Comparison of ENCODE assay signal across 20 cellular contexts in genomic region chr4:139663561-139664138, GRCh38.
"Had no signal": no experiment of that assay in that cellular context is flagged by ENCODE, and none has a peak within 500 bp of the region (broad histone marks: within the 10 kb centered on the region; RNA-seq: fewer than 3 reads in every experiment).

No MANE protein-coding gene starts in this region.

- H3K9me3 ChIP-seq: neutrophil, tibial artery, uterus had no signal

- H3K27ac Mint-ChIP-seq: activated CD4-positive, alpha-beta memory T cell treated with anti-CD3 and anti-CD28 coated beads for 36 hours; activated naive CD4-positive, alpha-beta T cell treated with anti-CD3 and anti-CD28 coated beads, Interleukin-2, amount 10 ng/mL, durations not matched to agents 7 days and 5 days; activated naive CD8-positive, alpha-beta T cell treated with anti-CD3 and anti-CD28 coated beads, Interleukin-2, amount 50 U/mL, for 24 hours; activated T-cell treated with anti-CD3 and anti-CD28 coated beads, Interleukin-2, amount 50 U/mL, for 24 hours; naive thymus-derived CD8-positive, alpha-beta T cell had no signal

- H3K27me3 Mint-ChIP-seq: activated CD4-positive, alpha-beta memory T cell treated with anti-CD3 and anti-CD28 coated beads for 36 hours; activated naive CD4-positive, alpha-beta T cell treated with anti-CD3 and anti-CD28 coated beads, Interleukin-2, amount 10 ng/mL, durations not matched to agents 7 days and 5 days; activated T-cell treated with anti-CD3 and anti-CD28 coated beads, Interleukin-2, amount 50 U/mL, for 24 hours had no signal

- H3K36me3 Mint-ChIP-seq: activated CD4-positive, alpha-beta memory T cell treated with anti-CD3 and anti-CD28 coated beads for 36 hours; naive thymus-derived CD8-positive, alpha-beta T cell had no signal

- H3K4me3 Mint-ChIP-seq: activated CD4-positive, alpha-beta memory T cell treated with anti-CD3 and anti-CD28 coated beads for 36 hours; activated naive CD4-positive, alpha-beta T cell treated with anti-CD3 and anti-CD28 coated beads, Interleukin-2, amount 10 ng/mL, durations not matched to agents 7 days and 5 days; activated naive CD8-positive, alpha-beta T cell treated with anti-CD3 and anti-CD28 coated beads, Interleukin-2, amount 50 U/mL, for 24 hours; activated T-cell treated with anti-CD3 and anti-CD28 coated beads, Interleukin-2, amount 50 U/mL, for 24 hours; naive thymus-derived CD8-positive, alpha-beta T cell had no signal

- H3K9me3 Mint-ChIP-seq: activated CD4-positive, alpha-beta memory T cell treated with anti-CD3 and anti-CD28 coated beads for 36 hours; activated naive CD4-positive, alpha-beta T cell treated with anti-CD3 and anti-CD28 coated beads, Interleukin-2, amount 10 ng/mL, durations not matched to agents 7 days and 5 days; activated naive CD8-positive, alpha-beta T cell treated with anti-CD3 and anti-CD28 coated beads, Interleukin-2, amount 50 U/mL, for 24 hours; activated T-cell treated with anti-CD3 and anti-CD28 coated beads, Interleukin-2, amount 50 U/mL, for 24 hours; naive thymus-derived CD8-positive, alpha-beta T cell had no signal

- H3K4me3 ChIP-seq: SK-N-MC, tibial artery, uterus had no signal

- DNase-seq: activated CD4-positive, alpha-beta memory T cell treated with anti-CD3 and anti-CD28 coated beads for 36 hours; activated CD4-positive, alpha-beta T cell treated with anti-CD3 and anti-CD28 coated beads for 1 hour; activated naive CD4-positive, alpha-beta T cell treated with anti-CD3 and anti-CD28 coated beads, Interleukin-2, amount 10 ng/mL, durations not matched to agents 7 days and 5 days; activated naive CD8-positive, alpha-beta T cell treated with anti-CD3 and anti-CD28 coated beads, Interleukin-2, amount 50 U/mL, for 24 hours; activated T-cell treated with anti-CD3 and anti-CD28 coated beads, Interleukin-2, amount 50 U/mL, for 24 hours; anterior cingulate cortex; brain microvascular endothelial cell; cerebellar nuclear complex; effector CD4-positive, alpha-beta T cell; mesenchymal stem cell; naive thymus-derived CD8-positive, alpha-beta T cell; posterior cingulate gyrus; stimulated activated CD4-positive, alpha-beta T cell treated with anti-CD3 and anti-CD28 coated beads, Interleukin-2, amount 100 ng/mL, for 24 hours; stimulated activated naive CD4-positive, alpha-beta T cell treated with Interleukin-2 at 50 U/mL for 16 hours; substantia nigra; tibial artery; uterus had no signal

- ATAC-seq: activated naive CD8-positive, alpha-beta T cell treated with anti-CD3 and anti-CD28 coated beads, Interleukin-2, amount 50 U/mL, for 24 hours; esophagus mucosa; naive thymus-derived CD8-positive, alpha-beta T cell had no signal

- H3K4me1 ChIP-seq: uterus had no signal

- H3K27ac ChIP-seq: brain microvascular endothelial cell, neutrophil, SK-N-MC, tibial artery, uterus had no signal

- H3K27me3 ChIP-seq: brain microvascular endothelial cell, neutrophil, tibial artery, uterus had no signal

- H3K36me3 ChIP-seq: brain microvascular endothelial cell, neutrophil, tibial artery, uterus had no signal
